Comparison of ENCODE assay signal across 8 cellular contexts in genomic region chr3:51311055-51311454, GRCh38.
DNase-seq lines count a peak whose midpoint lies in the region; ATAC-seq and TF ChIP-seq lines count a peak whose summit lies in the region.

No MANE protein-coding gene starts in this region.

- H3K36me3 Mint-ChIP-seq in Calu3 (ENCODE audit: insufficient read depth, unreplicated experiment): no peaks in the 10 kb centered on the region
- peaks cover 7% of the 10 kb centered on the region in 2 donors for H3K36me3 Mint-ChIP-seq in activated naive CD4-positive, alpha-beta T cell treated with anti-CD3 and anti-CD28 coated beads, Interleukin-2, amount 50 U/mL, for 72 hours

- H3K27me3 Mint-ChIP-seq in Calu3 (ENCODE audit: unreplicated experiment): peaks cover 23% of the 10 kb centered on the region

- peaks cover 6% of the 10 kb centered on the region for H3K9me3 Mint-ChIP-seq in Calu3 (ENCODE audit: low read depth, unreplicated experiment)
- peaks cover 6% of the 10 kb centered on the region in 2 donors for H3K9me3 Mint-ChIP-seq in activated naive CD4-positive, alpha-beta T cell treated with anti-CD3 and anti-CD28 coated beads, Interleukin-2, amount 50 U/mL, for 72 hours

- CTCF ChIA-PET in Calu3 (lab: Charles Lee): interaction anchor here (0.6 to 1.5 kb wide), 7 partner anchors 29 to 695 kb away, joined by 3 to 15 read pairs (median 4); partner anchors contain the start of gene MAPKAPK3

- peak; percentile 39 for TF ChIP-seq CTCF in Calu3 (IDR thresholded peaks at IDR 0.05; ENCODE audit: unreplicated experiment)

- DNase-seq in Calu3: no peak
- peak; percentile 43 for DNase-seq in HT-29 (ENCODE audit: low spot score)
- peak; percentile 32 for DNase-seq in astrocyte of the hippocampus (ENCODE audit: low read depth, low spot score)
- peak; percentile 35 to 39 for DNase-seq in lung microvascular endothelial cell (ENCODE audit: low read depth in 2 of 2)
- DNase-seq in activated naive CD4-positive, alpha-beta T cell treated with anti-CD3 and anti-CD28 coated beads, Interleukin-2, amount 50 U/mL, for 72 hours (ENCODE audit: low spot score in 2 of 2): no peak

- no TSS peak for BruUV-seq in Calu3 (replicated peaks; lab: Mats Ljungman, UMichigan)

- no peaks in the 10 kb centered on the region for H3K4me1 Mint-ChIP-seq in Calu3 (ENCODE audit: low read depth, unreplicated experiment)

- H3K27ac Mint-ChIP-seq in Calu3 (ENCODE audit: unreplicated experiment): no peak overlapping the region
- H3K27ac Mint-ChIP-seq in activated naive CD4-positive, alpha-beta T cell treated with anti-CD3 and anti-CD28 coated beads, Interleukin-2, amount 50 U/mL, for 72 hours: no peak overlapping the region

- H3K4me3 Mint-ChIP-seq in Calu3 (ENCODE audit: low read depth, unreplicated experiment): no peak overlapping the region

- ATAC-seq in GM19397 (IDR thresholded peaks at IDR 0.05; ENCODE audit: unreplicated experiment) (no peak), GM18909 (IDR thresholded peaks at IDR 0.05; ENCODE audit: poor library complexity, unreplicated experiment) (no peak), HG02970 (IDR thresholded peaks at IDR 0.05; ENCODE audit: low FRiP score, unreplicated experiment) (no peak)
- ATAC-seq in activated naive CD4-positive, alpha-beta T cell treated with anti-CD3 and anti-CD28 coated beads, Interleukin-2, amount 50 U/mL, for 72 hours: no peak

- intact Hi-C loops in Calu3 (cut with micrococcal nuclease; ENCODE audit: unreplicated experiment): no loop called here

Comparison
In these comparisons a context has a peak if more than half of its experiments do, and no peak if none do; other contexts are left out.
1. DNase-seq: peak in HT-29 (single experiment), astrocyte of the hippocampus (single experiment) and lung microvascular endothelial cell (2 of 2); none in Calu3 (single experiment) and activated naive CD4-positive, alpha-beta T cell treated with anti-CD3 and anti-CD28 coated beads, Interleukin-2, amount 50 U/mL, for 72 hours (0 of 2).